In the genomic region with DNA sequence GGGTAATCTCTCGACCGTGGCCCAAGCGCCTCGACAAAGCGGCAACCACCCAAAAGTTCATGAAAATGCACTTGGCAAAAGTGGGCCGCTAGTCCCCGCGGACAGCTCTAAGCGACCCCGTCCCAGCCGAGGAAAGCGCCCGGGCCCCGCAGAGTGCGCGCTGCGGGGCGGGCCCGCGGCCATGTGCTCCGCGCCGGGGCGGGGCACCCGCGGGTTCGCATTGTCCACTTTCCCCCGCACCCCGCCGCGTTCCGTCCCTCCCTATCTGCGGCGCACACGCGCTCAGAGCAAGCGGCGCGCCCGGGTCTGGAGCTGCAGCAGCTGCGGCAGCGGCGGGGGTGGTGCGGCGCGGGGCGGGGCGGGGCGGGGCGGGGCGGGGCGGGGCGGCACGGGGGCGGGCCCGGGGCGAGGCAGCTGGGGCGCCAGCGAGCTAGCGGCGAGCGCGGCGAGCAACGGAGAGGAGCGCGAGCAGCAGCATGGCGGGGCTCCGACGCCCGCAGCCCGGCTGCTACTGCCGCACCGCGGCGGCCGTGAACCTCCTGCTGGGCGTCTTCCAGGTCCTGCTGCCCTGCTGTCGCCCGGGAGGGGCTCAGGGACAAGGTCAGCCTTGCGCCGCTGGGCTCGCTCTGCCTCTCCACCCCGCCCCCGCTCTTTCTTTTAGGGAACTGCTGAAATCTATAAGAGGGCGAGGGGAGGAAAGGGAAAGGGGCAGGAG, we compare ENCODE assay signal across 8 cellular contexts.
A peak's percentile ranks its signal among the peaks of the same experiment; 100 is the strongest.
DNase-seq lines count a peak whose midpoint lies in the region; ATAC-seq and TF ChIP-seq lines count a peak whose summit lies in the region.

A gene with protein sequence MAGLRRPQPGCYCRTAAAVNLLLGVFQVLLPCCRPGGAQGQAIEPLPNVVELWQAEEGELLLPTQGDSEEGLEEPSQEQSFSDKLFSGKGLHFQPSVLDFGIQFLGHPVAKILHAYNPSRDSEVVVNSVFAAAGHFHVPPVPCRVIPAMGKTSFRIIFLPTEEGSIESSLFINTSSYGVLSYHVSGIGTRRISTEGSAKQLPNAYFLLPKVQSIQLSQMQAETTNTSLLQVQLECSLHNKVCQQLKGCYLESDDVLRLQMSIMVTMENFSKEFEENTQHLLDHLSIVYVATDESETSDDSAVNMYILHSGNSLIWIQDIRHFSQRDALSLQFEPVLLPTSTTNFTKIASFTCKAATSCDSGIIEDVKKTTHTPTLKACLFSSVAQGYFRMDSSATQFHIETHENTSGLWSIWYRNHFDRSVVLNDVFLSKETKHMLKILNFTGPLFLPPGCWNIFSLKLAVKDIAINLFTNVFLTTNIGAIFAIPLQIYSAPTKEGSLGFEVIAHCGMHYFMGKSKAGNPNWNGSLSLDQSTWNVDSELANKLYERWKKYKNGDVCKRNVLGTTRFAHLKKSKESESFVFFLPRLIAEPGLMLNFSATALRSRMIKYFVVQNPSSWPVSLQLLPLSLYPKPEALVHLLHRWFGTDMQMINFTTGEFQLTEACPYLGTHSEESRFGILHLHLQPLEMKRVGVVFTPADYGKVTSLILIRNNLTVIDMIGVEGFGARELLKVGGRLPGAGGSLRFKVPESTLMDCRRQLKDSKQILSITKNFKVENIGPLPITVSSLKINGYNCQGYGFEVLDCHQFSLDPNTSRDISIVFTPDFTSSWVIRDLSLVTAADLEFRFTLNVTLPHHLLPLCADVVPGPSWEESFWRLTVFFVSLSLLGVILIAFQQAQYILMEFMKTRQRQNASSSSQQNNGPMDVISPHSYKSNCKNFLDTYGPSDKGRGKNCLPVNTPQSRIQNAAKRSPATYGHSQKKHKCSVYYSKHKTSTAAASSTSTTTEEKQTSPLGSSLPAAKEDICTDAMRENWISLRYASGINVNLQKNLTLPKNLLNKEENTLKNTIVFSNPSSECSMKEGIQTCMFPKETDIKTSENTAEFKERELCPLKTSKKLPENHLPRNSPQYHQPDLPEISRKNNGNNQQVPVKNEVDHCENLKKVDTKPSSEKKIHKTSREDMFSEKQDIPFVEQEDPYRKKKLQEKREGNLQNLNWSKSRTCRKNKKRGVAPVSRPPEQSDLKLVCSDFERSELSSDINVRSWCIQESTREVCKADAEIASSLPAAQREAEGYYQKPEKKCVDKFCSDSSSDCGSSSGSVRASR (N-terminal part only) (plus strand): TSS at position 439 of the 715 bp plus-strand sequence. CDS start 38 bp downstream, at position 477.

- H3K36me3 ChIP-seq in OCI-LY1 (ENCODE audit: insufficient read depth, low read length) (peaks cover 46% of the 10 kb centered on the region), mucosa of stomach (ENCODE audit: control insufficient read depth, insufficient read depth, low read length) (no peaks in the 10 kb centered on the region)

- ATAC-seq in GM19438 (IDR thresholded peaks at IDR 0.05; ENCODE audit: low read depth, unreplicated experiment) (peak; percentile 45), HG03571 (IDR thresholded peaks at IDR 0.05; ENCODE audit: unreplicated experiment) (peak; percentile 34)
- peak; percentile 80 for ATAC-seq in stimulated activated naive CD8-positive, alpha-beta T cell treated with anti-CD3 and anti-CD28 coated beads, Interleukin-15, Interleukin-2, amounts not matched to agents 100 U/mL and 50 U/mL, for 24 hours

- peak; percentile 54 for TF ChIP-seq POLR2A in erythroblast (IDR thresholded peaks at IDR 0.05; ENCODE audit: low read length)

- DNase-seq in CD1c-positive myeloid dendritic cell (ENCODE audit: extremely low spot score) (peak; percentile 83), activated T-cell treated with anti-CD3 and anti-CD28 coated beads for 24 hours (ENCODE audit: low read depth) (peak; percentile 66), erythroblast (lab: John Stamatoyannopoulos, UW) (peak; percentile 95 to 96)
- DNase-seq in stimulated activated naive CD8-positive, alpha-beta T cell treated with anti-CD3 and anti-CD28 coated beads, Interleukin-15, Interleukin-2, amounts not matched to agents 100 U/mL and 50 U/mL, for 24 hours, result peak; percentile 74

- H4K20me1 ChIP-seq in OCI-LY1 (ENCODE audit: insufficient read depth, low read length), result no peaks in the 10 kb centered on the region

- no peak for TF ChIP-seq CTCF in OCI-LY1 (IDR thresholded peaks at IDR 0.05; ENCODE audit: low read length)

- H3F3A ChIP-seq in OCI-LY1 (ENCODE audit: insufficient read depth, low read length), result 0 out of 2 replicates have a peak, but pooled peaks cover 5% of the 10 kb centered on the region

- peak within 1 kb of the TSS; percentile 91 for H3K4me2 ChIP-seq in OCI-LY1 (ENCODE audit: low read length)

- H3K4me1 ChIP-seq in OCI-LY1 (ENCODE audit: insufficient read depth, low read length, severe bottlenecking), result peaks cover 50% of the 10 kb centered on the region
- H3K4me1 ChIP-seq in mucosa of stomach (ENCODE audit: control insufficient read depth, insufficient read depth, low read length), result peaks cover 12% of the 10 kb centered on the region

- no peaks in the 10 kb centered on the region for H3K9me3 ChIP-seq in OCI-LY1 (ENCODE audit: low read length)
- no peaks in the 10 kb centered on the region for H3K9me3 ChIP-seq in mucosa of stomach (ENCODE audit: control insufficient read depth, low read length)

- H3K9me2 ChIP-seq in OCI-LY1 (ENCODE audit: low read depth, low read length), result no peaks in the 10 kb centered on the region

- peak within 1 kb of the TSS; percentile 96 for H3K27ac ChIP-seq in OCI-LY1 (ENCODE audit: low read depth, low read length, poor library complexity, severe bottlenecking)

- H3K9ac ChIP-seq in OCI-LY1 (ENCODE audit: low read length) (peak within 1 kb of the TSS; percentile 98), mucosa of stomach (ENCODE audit: low read length) (peak within 1 kb of the TSS; percentile 65)

- H3K79me2 ChIP-seq in OCI-LY1 (ENCODE audit: insufficient read depth, low read length), result peaks cover 38% of the 10 kb centered on the region

- H3K27me3 ChIP-seq in OCI-LY1 (ENCODE audit: insufficient read depth, low read length) (no peaks in the 10 kb centered on the region), mucosa of stomach (ENCODE audit: control insufficient read depth, insufficient read depth, low read length) (no peaks in the 10 kb centered on the region)

- H2AFZ ChIP-seq in OCI-LY1 (ENCODE audit: low read length), result no peak within 1 kb of the TSS

- peak within 1 kb of the TSS; percentile 95 for H3K4me3 ChIP-seq in OCI-LY1 (ENCODE audit: low read depth, low read length, poor library complexity, severe bottlenecking)
- H3K4me3 ChIP-seq in mucosa of stomach (ENCODE audit: low read length), result peak within 1 kb of the TSS; percentile 44

Comparison
In these comparisons a context has a peak if more than half of its experiments do, and no peak if none do; other contexts are left out.
1. Peak in every context shown above with its lines: DNase-seq, ATAC-seq, H3K4me3 ChIP-seq and H3K27ac ChIP-seq.